9 cellular contexts compared by ENCODE assay signal in the genomic region with DNA sequence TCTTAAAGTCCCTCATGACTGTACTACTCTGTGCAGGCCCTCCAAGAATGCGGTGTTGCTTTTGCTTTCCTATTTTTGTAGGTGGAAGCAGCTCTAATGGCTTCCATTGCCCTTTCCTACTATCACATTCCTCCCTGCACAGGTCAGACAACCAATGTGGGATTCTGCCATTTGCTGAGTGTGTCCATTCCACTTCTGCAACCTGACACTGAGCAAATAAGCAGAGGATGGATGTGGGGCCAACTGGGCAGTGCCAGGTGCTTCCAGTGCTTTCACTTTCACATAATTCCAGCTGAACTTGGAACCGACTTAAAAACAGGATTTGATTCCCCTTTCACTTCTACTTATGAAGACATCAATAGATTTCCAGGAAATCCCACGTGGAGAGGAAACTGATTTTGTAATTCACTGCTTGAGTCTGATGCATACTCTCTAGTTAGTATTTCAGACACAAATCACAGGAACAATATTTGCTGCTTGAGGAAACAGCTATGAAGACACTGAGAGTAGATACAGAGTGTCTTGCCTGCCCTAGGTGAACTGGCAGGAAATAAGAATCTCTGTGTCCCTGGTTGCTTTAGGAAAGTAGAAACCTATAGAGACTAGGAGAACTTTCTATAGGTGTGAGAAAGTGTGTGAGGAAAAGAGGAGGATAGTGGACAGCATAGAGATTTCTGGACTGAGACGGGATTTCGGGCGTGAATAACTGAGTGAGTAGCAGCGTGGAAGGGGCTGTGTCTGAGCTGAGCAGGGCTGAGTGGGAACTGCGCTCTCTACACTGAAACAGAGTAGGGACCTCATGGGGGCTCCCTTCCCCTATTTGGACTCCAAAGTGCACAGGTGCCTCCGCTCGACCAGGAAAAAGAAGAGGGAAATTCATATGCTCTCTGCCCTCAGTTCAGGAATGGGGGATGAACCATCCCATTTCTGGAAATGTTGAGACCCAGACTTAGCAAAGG. TPM values are rescaled to one million over a fixed set of nuclear protein-coding genes. Genes with fewer than 3 reads are reported as not detected.
DNase-seq lines count a peak whose midpoint lies in the region; ATAC-seq, FAIRE-seq and TF ChIP-seq lines count a peak whose summit lies in the region.
"Had no signal": no experiment of that assay in that cellular context is flagged by ENCODE, and none has a peak within 500 bp of the region (broad histone marks: within the 10 kb centered on the region; RNA-seq: fewer than 3 reads in every experiment).

No MANE protein-coding gene starts in this region.

- no peaks in the 10 kb centered on the region for H3K79me2 ChIP-seq in PC-3 (ENCODE audit: low read length)

- H3K9ac ChIP-seq in PC-3 (ENCODE audit: low read length): no peak overlapping the region
- no peak overlapping the region for H3K9ac ChIP-seq in kidney (ENCODE audit: low read length in 2 of 2)

- H2AFZ ChIP-seq in PC-3 (ENCODE audit: low read length): peak overlapping the region; percentile 73

- intact Hi-C loops in PC-3 (cut with micrococcal nuclease) (no loop called here), kidney (cut with DNase I) (no loop called here)

- H3K36me3 ChIP-seq in PC-3 (ENCODE audit: low read depth, low read length): no peaks in the 10 kb centered on the region
- H3K36me3 ChIP-seq in kidney (ENCODE audit: control insufficient read depth in 1 of 2, insufficient read depth in 2 of 2, low read length in 2 of 2): no peaks in the 10 kb centered on the region

- H3K9me2 ChIP-seq in PC-3 (replicated peaks; ENCODE audit: low read length): no peaks in the 10 kb centered on the region

- no TSS peak for BruUV-seq in PC-3 (replicated peaks; lab: Mats Ljungman, UMichigan)

- no peak for TF ChIP-seq CTCF in 22Rv1 (IDR thresholded peaks at IDR 0.05)
- TF ChIP-seq CTCF in PC-3 (conservative IDR thresholded peaks at IDR 0.05; ENCODE audit: low read depth, low read length): no peak
- TF ChIP-seq CTCF in fibroblast of pulmonary artery (IDR thresholded peaks at IDR 0.05; ENCODE audit: low read length, missing control alignments): no peak
- no peak for TF ChIP-seq CTCF in kidney (IDR thresholded peaks at IDR 0.05; ENCODE audit: borderline replicate concordance, extremely low read depth, insufficient read depth)

- no peaks in the 10 kb centered on the region for H4K20me1 ChIP-seq in PC-3 (ENCODE audit: low read length)

- peak; percentile 2 for ATAC-seq in GM18907 (IDR thresholded peaks at IDR 0.05; ENCODE audit: unreplicated experiment)
- ATAC-seq in PC-3: peak; percentile 98

- H3K4me3 ChIP-seq in PC-3 (ENCODE audit: low read length): peak overlapping the region; percentile 60
- no peak overlapping the region for H3K4me3 ChIP-seq in fibroblast of pulmonary artery (replicated peaks; ENCODE audit: low read depth, low read length)
- H3K4me3 ChIP-seq in kidney (ENCODE audit: low read length in 2 of 2): no peak overlapping the region

- DNase-seq in PC-3 (peak; percentile 74), fibroblast of pulmonary artery (ENCODE audit: low read depth) (peak; percentile 12), COR-L47 (lab: John Stamatoyannopoulos, UW) (no peak), kidney (no peak), GOT3 (lab: John Stamatoyannopoulos, UW) (no peak), Ammon's horn (ENCODE audit: low spot score) (no peak)
- DNase-seq: activated CD4-positive, alpha-beta T cell treated with anti-CD3 and anti-CD28 coated beads, Interleukin-2, amount 50 U/mL, for 1 hour had no signal

- H3K4me1 ChIP-seq in PC-3 (ENCODE audit: insufficient read depth, low read length): peaks cover 13% of the 10 kb centered on the region
- peaks cover 0 to 4% of the 10 kb centered on the region in 2 donors for H3K4me1 ChIP-seq in kidney (ENCODE audit: control insufficient read depth in 1 of 2, insufficient read depth in 1 of 2, low read depth in 1 of 2, low read length in 2 of 2)

- H3K9me3 ChIP-seq in PC-3 (ENCODE audit: low read length) (no peaks in the 10 kb centered on the region), kidney (ENCODE audit: control insufficient read depth in 1 of 2, low read length in 2 of 2) (no peaks in the 10 kb centered on the region)

- H3K27ac ChIP-seq in 22Rv1 (peak overlapping the region; percentile 68), PC-3 (ENCODE audit: low read length) (no peak overlapping the region), kidney (ENCODE audit: low read depth in 2 of 2, low read length in 2 of 2) (no peak overlapping the region)

- CTCF ChIA-PET in PC-3 (lab: Charles Lee): no interaction called here

- no peak for FAIRE-seq in kidney (lab: Jason Lieb, UNC)

- POLR2A ChIA-PET in PC-3 (lab: Charles Lee; ENCODE audit: unreplicated experiment): no interaction called here

- peak overlapping the region; percentile 82 for H3K4me2 ChIP-seq in PC-3 (ENCODE audit: low read length)

- no peaks in the 10 kb centered on the region for H3F3A ChIP-seq in PC-3 (ENCODE audit: low read length, unreplicated experiment)

- no peaks in the 10 kb centered on the region for H3K27me3 ChIP-seq in PC-3 (ENCODE audit: low read length)

RNA-seq across cellular contexts. Expression of gene LGALS16, which starts 22.5 kb away (rescaled TPM):
- total RNA-seq in PC-3 (2014; rRNA removed) (not detected in 2 replicates), kidney (not detected)
- polyA plus RNA-seq in kidney (ENCODE audit: insufficient read depth, low read depth, low replicate concordance): not detected

RNA-seq across cellular contexts. Expression of gene LGALS14, which starts 26.1 kb away (rescaled TPM):
- not detected in 2 replicates for total RNA-seq in PC-3 (2014; rRNA removed)
- total RNA-seq in kidney: not detected
- not detected for polyA plus RNA-seq in kidney (ENCODE audit: insufficient read depth, low read depth, low replicate concordance)

RNA-seq across cellular contexts. Expression of gene CLC, which starts 59.6 kb away (rescaled TPM):
- total RNA-seq in PC-3 (2014; rRNA removed) (not detected in 2 replicates), kidney (not detected)
- polyA plus RNA-seq in kidney (ENCODE audit: insufficient read depth, low read depth, low replicate concordance): not detected

Comparison
In these comparisons a context has a peak if more than half of its experiments do, and no peak if none do; other contexts are left out.
1. DNase-seq: peak in PC-3 (single experiment) and fibroblast of pulmonary artery (single experiment); none in COR-L47 (single experiment), kidney (single experiment), GOT3 (single experiment) and Ammon's horn (single experiment).